2 cellular contexts compared by ENCODE assay signal in genomic region chr17:62067165-62068145, GRCh38.
TF ChIP-seq lines count a peak whose summit lies in the region.

No MANE protein-coding gene starts in this region.

TF ChIP-seq in A549, 52 proteins besides CTCF, POLR2A, EP300 and RAD21:
- TF ChIP-seq BHLHE40 (IDR thresholded peaks at IDR 0.05; ENCODE audit: low read depth, low read length) (no peak), FOSB (CRISPR knock-in tag; IDR thresholded peaks at IDR 0.05) (no peak), ZNF302 (CRISPR knock-in tag; IDR thresholded peaks at IDR 0.05) (no peak), BCL3 (IDR thresholded peaks at IDR 0.05) (no peak), RFX5 (IDR thresholded peaks at IDR 0.05) (no peak), CHD4 (IDR thresholded peaks at IDR 0.05; ENCODE audit: borderline replicate concordance) (no peak)

TF ChIP-seq in HCT116, 20 proteins besides CTCF, POLR2A, EP300 and RAD21 (continued from another document):
- TF ChIP-seq REST (IDR thresholded peaks at IDR 0.05; ENCODE audit: low read depth), result no peak
- no peak for TF ChIP-seq CEBPB (IDR thresholded peaks at IDR 0.05; ENCODE audit: low read depth)
- TF ChIP-seq SP1 (IDR thresholded peaks at IDR 0.05; ENCODE audit: low read depth), result no peak
- no peak for TF ChIP-seq YY1 (IDR thresholded peaks at IDR 0.05; ENCODE audit: extremely low read depth, insufficient replicate concordance, low read depth, low read length)
- no peak for TF ChIP-seq ZFX (IDR thresholded peaks at IDR 0.05)
- no peak for TF ChIP-seq SIN3A (IDR thresholded peaks at IDR 0.05; ENCODE audit: low read depth)
- TF ChIP-seq ZNF274 (IDR thresholded peaks at IDR 0.05; ENCODE audit: low read depth, low read length), result no peak
- no peak for TF ChIP-seq FOSL1 (IDR thresholded peaks at IDR 0.05; ENCODE audit: low read depth)
